ENCODE assay signal across 25 cellular contexts in the genomic region with DNA sequence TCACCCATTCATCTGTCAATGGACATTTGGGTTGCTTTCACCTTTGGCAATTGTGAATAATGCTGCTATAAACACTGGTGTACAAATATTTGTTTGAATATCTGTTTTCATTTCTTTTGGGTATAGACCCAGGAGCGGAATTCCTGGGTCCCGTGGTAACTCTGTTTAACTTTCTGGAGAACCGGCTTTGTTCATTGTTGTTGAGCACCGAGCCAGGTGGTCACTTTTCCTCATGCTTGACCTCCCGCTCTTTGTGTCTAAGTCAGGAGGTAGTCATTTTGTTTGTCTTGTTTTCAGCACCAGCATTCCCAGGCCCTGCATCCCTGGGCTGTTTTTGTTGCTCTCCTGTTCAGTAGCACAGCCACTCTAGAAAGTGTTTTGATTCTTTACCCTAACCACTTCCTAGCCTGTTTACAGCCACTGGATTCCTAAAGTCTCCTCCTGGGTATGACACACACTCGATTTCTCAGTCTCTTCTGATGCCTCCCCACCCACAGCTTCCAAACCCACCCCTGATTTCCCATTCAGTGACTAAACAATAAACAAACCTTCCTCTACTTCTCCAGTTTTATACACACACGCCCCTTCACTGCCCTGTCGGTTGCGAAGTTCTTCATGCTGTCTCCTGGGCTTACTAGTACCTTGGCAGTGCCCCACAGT. TPM values are rescaled to one million over a fixed set of nuclear protein-coding genes. Genes with fewer than 3 reads are reported as not detected.
DNase-seq lines count a peak whose midpoint lies in the region; ATAC-seq, FAIRE-seq and TF ChIP-seq lines count a peak whose summit lies in the region.
"Had no signal": no experiment of that assay in that cellular context is flagged by ENCODE, and none has a peak within 500 bp of the region (broad histone marks: within the 10 kb centered on the region; RNA-seq: fewer than 3 reads in every experiment).

No MANE protein-coding gene starts in this region.

- POLR2A ChIA-PET in naive thymus-derived CD8-positive, alpha-beta T cell (lab: Charles Lee), result no interaction called here

- intact Hi-C loops in right cardiac atrium (cut with DNase I), result no loop called here

- DNase-seq in right atrium auricular region (ENCODE audit: low spot score) (peak; percentile 38), right cardiac atrium (no peak), amniotic epithelial cell (ENCODE audit: low read depth) (peak; percentile 13), urothelium cell line (ENCODE audit: low spot score) (no peak), COLO829 (ENCODE audit: low spot score) (no peak)
- no peak for DNase-seq in naive thymus-derived CD8-positive, alpha-beta T cell
- DNase-seq: activated CD4-positive, CD25-positive, alpha-beta regulatory T cell; activated CD8-positive, alpha-beta T cell treated with anti-CD3 and anti-CD28 coated beads, Interleukin-2, amount 10 ng/mL, durations not matched to agents 7 days and 5 days; activated naive CD4-positive, alpha-beta T cell; activated T-cell treated with anti-CD3 and anti-CD28 coated beads, Interleukin-2, amount 50 U/mL, for 24 hours; amygdala; Calu3; caudate nucleus; dermis blood vessel endothelial cell; EL; left ventricle myocardium inferior; mucosa of descending colon; NCI-H1105; NCI-H2171; NCI-H524 had no signal

- H3K27me3 Mint-ChIP-seq in naive thymus-derived CD8-positive, alpha-beta T cell, result peaks cover 2 to 12% (median 9%) of the 10 kb centered on the region in 5 donors
- H3K27me3 Mint-ChIP-seq: activated T-cell treated with anti-CD3 and anti-CD28 coated beads, Interleukin-2, amount 50 U/mL, for 24 hours had no signal

- H3K27ac ChIP-seq in right atrium auricular region (peak overlapping the region; percentile 49 to 70), right cardiac atrium (ENCODE audit: low read length) (no peak overlapping the region), mesodermal cell (ENCODE audit: low read depth, low read length, severe bottlenecking) (peak overlapping the region; percentile 32)
- H3K27ac ChIP-seq: BLaER1, HL-60, left ventricle myocardium inferior had no signal

- H3K4me3 Mint-ChIP-seq in naive thymus-derived CD8-positive, alpha-beta T cell, result no peak overlapping the region
- H3K4me3 Mint-ChIP-seq: activated CD8-positive, alpha-beta T cell treated with anti-CD3 and anti-CD28 coated beads, Interleukin-2, amount 10 ng/mL, durations not matched to agents 7 days and 5 days; activated T-cell treated with anti-CD3 and anti-CD28 coated beads, Interleukin-2, amount 50 U/mL, for 24 hours had no signal

- H3K36me3 Mint-ChIP-seq in naive thymus-derived CD8-positive, alpha-beta T cell, result peaks cover 0 to 4% (median 0%) of the 10 kb centered on the region in 3 donors

- H3K27me3 ChIP-seq in right atrium auricular region (no peaks in the 10 kb centered on the region), right cardiac atrium (ENCODE audit: control insufficient read depth, insufficient read depth) (no peaks in the 10 kb centered on the region)
- H3K27me3 ChIP-seq: BLaER1 had no signal

- peaks cover 0 to 2% (median 0%) of the 10 kb centered on the region in 4 donors for H3K4me1 Mint-ChIP-seq in naive thymus-derived CD8-positive, alpha-beta T cell

- H3K4me1 ChIP-seq in right atrium auricular region (peaks cover 0 to 25% of the 10 kb centered on the region in 2 donors), right cardiac atrium (ENCODE audit: control insufficient read depth, insufficient read depth, low read length) (peaks cover 3% of the 10 kb centered on the region), mesodermal cell (ENCODE audit: control insufficient read depth, insufficient read depth, low read length, poor library complexity, severe bottlenecking) (peaks cover 13% of the 10 kb centered on the region)

- H3K4me3 ChIP-seq in right atrium auricular region (no peak overlapping the region), right cardiac atrium (ENCODE audit: low read length) (no peak overlapping the region), mesodermal cell (ENCODE audit: extremely low read depth, insufficient read depth, low read length, poor library complexity, severe bottlenecking) (no peak overlapping the region)
- H3K4me3 ChIP-seq: BLaER1, left ventricle myocardium inferior, mucosa of descending colon had no signal

- WGBS in right cardiac atrium, result 84% methylated on average over 9 of the region's 9 CpGs
- WGBS in mesodermal cell (ENCODE audit: insufficient coverage in 2 of 2), 2 experiments, result 85 to 93% methylated on average over 6 to 8 of the region's 9 CpGs

- no peak overlapping the region for H3K27ac Mint-ChIP-seq in naive thymus-derived CD8-positive, alpha-beta T cell
- H3K27ac Mint-ChIP-seq: activated CD8-positive, alpha-beta T cell treated with anti-CD3 and anti-CD28 coated beads, Interleukin-2, amount 10 ng/mL, durations not matched to agents 7 days and 5 days; activated T-cell treated with anti-CD3 and anti-CD28 coated beads, Interleukin-2, amount 50 U/mL, for 24 hours had no signal

- peaks cover 0 to 7% (median 4%) of the 10 kb centered on the region in 9 donors for H3K9me3 Mint-ChIP-seq in naive thymus-derived CD8-positive, alpha-beta T cell
- H3K9me3 Mint-ChIP-seq: activated T-cell treated with anti-CD3 and anti-CD28 coated beads, Interleukin-2, amount 50 U/mL, for 24 hours had no signal

- ATAC-seq in right cardiac atrium, result no peak
- ATAC-seq in HG03520 (IDR thresholded peaks at IDR 0.05; ENCODE audit: unreplicated experiment), result no peak
- no peak for ATAC-seq in naive thymus-derived CD8-positive, alpha-beta T cell
- ATAC-seq: activated CD8-positive, alpha-beta T cell treated with anti-CD3 and anti-CD28 coated beads, Interleukin-2, amount 10 ng/mL, durations not matched to agents 7 days and 5 days; mucosa of descending colon; SK-N-SH treated with all-trans-retinoic acid at 6 μM for 48 hours had no signal

- H3K9me3 ChIP-seq in right atrium auricular region (no peaks in the 10 kb centered on the region), right cardiac atrium (ENCODE audit: control insufficient read depth, low read length) (no peaks in the 10 kb centered on the region), mesodermal cell (ENCODE audit: control insufficient read depth, low read length) (no peaks in the 10 kb centered on the region)
- H3K9me3 ChIP-seq: BLaER1, left ventricle myocardium inferior, mucosa of descending colon had no signal

- peak; percentile 42 for FAIRE-seq in urothelium cell line (lab: Jason Lieb, UNC)

- no peak for TF ChIP-seq CTCF in right atrium auricular region (IDR thresholded peaks at IDR 0.05)

- H3K36me3 ChIP-seq in right atrium auricular region (no peaks in the 10 kb centered on the region), mesodermal cell (ENCODE audit: control insufficient read depth, insufficient read depth, low read length) (no peaks in the 10 kb centered on the region)
- H3K36me3 ChIP-seq: BLaER1, left ventricle myocardium inferior had no signal

RNA-seq across cellular contexts. Expression of gene B4GALNT3, which starts 37.9 kb away (rescaled TPM):
- total RNA-seq in right atrium auricular region (10 to 100 TPM; 19.3 to 29.0 TPM), right cardiac atrium (10 to 100 TPM; 22.7 to 50.2 (median 39.4) TPM)
- polyA plus RNA-seq in right cardiac atrium, result 27.5 TPM
- 15.9 TPM for polyA plus RNA-seq in mesodermal cell (2013, experiment 1 of 2)
- polyA plus RNA-seq in mesodermal cell (2013, experiment 2 of 2), result 11.1 TPM
- under 1 TPM; 0.34 to 0.66 TPM for total RNA-seq in naive thymus-derived CD8-positive, alpha-beta T cell
- 1 to 10 TPM in 1 of 3 donors, under 1 TPM in 2; 0.14 to 1.8 (median 0.40) TPM for polyA plus RNA-seq in naive thymus-derived CD8-positive, alpha-beta T cell
- total RNA-seq: dermis blood vessel endothelial cell had no signal

Comparison
In these comparisons a context has a peak if more than half of its experiments do, and no peak if none do; other contexts are left out.
1. DNase-seq: peak in right atrium auricular region (single experiment) and amniotic epithelial cell (single experiment); none in right cardiac atrium (0 of 3), urothelium cell line (single experiment), naive thymus-derived CD8-positive, alpha-beta T cell (0 of 10) and COLO829 (single experiment).
2. RNA of gene B4GALNT3, which starts 37.9 kb away (total RNA-seq): 22.7 to 50.2 TPM in right cardiac atrium and 19.3 to 29.0 TPM in right atrium auricular region; 0.34 to 0.66 TPM in naive thymus-derived CD8-positive, alpha-beta T cell; every median in the first group is over 10 times any median in the second.